Comparison of ENCODE assay signal across 8 cellular contexts in genomic region chr7:4682621-4683042, GRCh38. TPM values are rescaled to one million over a fixed set of nuclear protein-coding genes. Genes with fewer than 3 reads are reported as not detected.
DNase-seq lines count a peak whose midpoint lies in the region; ATAC-seq and TF ChIP-seq lines count a peak whose summit lies in the region.

No MANE protein-coding gene starts in this region.

- no peaks in the 10 kb centered on the region for H3K9me3 Mint-ChIP-seq in CD8-positive, alpha-beta memory T cell
- H3K9me3 Mint-ChIP-seq in stimulated activated effector memory CD8-positive, alpha-beta T cell treated with anti-CD3 and anti-CD28 coated beads, Interleukin-12 subunit alpha, Interleukin-12 subunit beta, amount 100 ng/mL, for 72 hours: no peaks in the 10 kb centered on the region

- H3K27ac ChIP-seq in CD8-positive, alpha-beta memory T cell (ENCODE audit: low read depth, low read length): peak overlapping the region; percentile 78
- peak overlapping the region; percentile 58 for H3K27ac ChIP-seq in caudate nucleus (ENCODE audit: low read depth, low read length)
- H3K27ac ChIP-seq in left lung: peak overlapping the region; percentile 86 to 93

- H3K36me3 Mint-ChIP-seq in CD8-positive, alpha-beta memory T cell: peaks cover 0 to 24% (median 3%) of the 10 kb centered on the region in 3 donors
- H3K36me3 Mint-ChIP-seq in stimulated activated effector memory CD8-positive, alpha-beta T cell treated with anti-CD3 and anti-CD28 coated beads, Interleukin-12 subunit alpha, Interleukin-12 subunit beta, amount 100 ng/mL, for 72 hours: peaks cover 48% of the 10 kb centered on the region

- peaks cover 30% of the 10 kb centered on the region for H3K4me1 ChIP-seq in CD8-positive, alpha-beta memory T cell (ENCODE audit: insufficient read depth, low read length)
- H3K4me1 ChIP-seq in left lung: peaks cover 7 to 41% of the 10 kb centered on the region in 2 donors

- peak overlapping the region; percentile 87 to 100 (median 97) for H3K4me3 Mint-ChIP-seq in CD8-positive, alpha-beta memory T cell
- peak overlapping the region; percentile 85 for H3K4me3 Mint-ChIP-seq in stimulated activated effector memory CD8-positive, alpha-beta T cell treated with anti-CD3 and anti-CD28 coated beads, Interleukin-12 subunit alpha, Interleukin-12 subunit beta, amount 100 ng/mL, for 72 hours

- peak; percentile 40 for ATAC-seq in GM19452 (IDR thresholded peaks at IDR 0.05; ENCODE audit: unreplicated experiment)
- ATAC-seq in HG03469 (IDR thresholded peaks at IDR 0.05; ENCODE audit: unreplicated experiment): peak; percentile 21
- peak; percentile 38 for ATAC-seq in left lung
- ATAC-seq in stimulated activated effector memory CD8-positive, alpha-beta T cell treated with anti-CD3 and anti-CD28 coated beads, Interleukin-12 subunit alpha, Interleukin-12 subunit beta, amount 100 ng/mL, for 72 hours: peak; percentile 57

- intact Hi-C loops in left lung (cut with DNase I): loop anchor here in 1 of 2 donors (5.0 to 10.0 kb wide), 2 partner anchors 40 to 62 kb away; no protein-coding TSS in a partner anchor

- H3K27me3 Mint-ChIP-seq in CD8-positive, alpha-beta memory T cell: peaks cover 2 to 8% of the 10 kb centered on the region in 2 donors

- H3K9me3 ChIP-seq in CD8-positive, alpha-beta memory T cell (ENCODE audit: low read length): no peaks in the 10 kb centered on the region
- H3K9me3 ChIP-seq in left lung: no peaks in the 10 kb centered on the region

- no peak for TF ChIP-seq CTCF in left lung (IDR thresholded peaks at IDR 0.05)

- H3K4me3 ChIP-seq in CD8-positive, alpha-beta memory T cell (ENCODE audit: low read length): peak overlapping the region; percentile 57
- H3K4me3 ChIP-seq in left lung: peak overlapping the region; percentile 85 to 87

- peak overlapping the region in 5 of 8 donors; percentile 27 to 100 (median 81) for H3K27ac Mint-ChIP-seq in CD8-positive, alpha-beta memory T cell
- peak overlapping the region; percentile 93 for H3K27ac Mint-ChIP-seq in stimulated activated effector memory CD8-positive, alpha-beta T cell treated with anti-CD3 and anti-CD28 coated beads, Interleukin-12 subunit alpha, Interleukin-12 subunit beta, amount 100 ng/mL, for 72 hours

- DNase-seq in CD8-positive, alpha-beta memory T cell: peak in 4 of 5 donors; percentile 22 to 67 (median 35)
- DNase-seq in T-helper 22 cell (ENCODE audit: low read depth): peak; percentile 19
- DNase-seq in caudate nucleus (lab: John Stamatoyannopoulos, UW): peak in 6 of 61 donors; percentile 14 to 45 (median 20)
- peak; percentile 70 to 92 for DNase-seq in left lung
- DNase-seq in stimulated activated effector memory CD8-positive, alpha-beta T cell treated with anti-CD3 and anti-CD28 coated beads, Interleukin-12 subunit alpha, Interleukin-12 subunit beta, amount 100 ng/mL, for 72 hours (ENCODE audit: low spot score in 2 of 2): peak; percentile 14 to 64
- no peak for DNase-seq in NCI-H2029 (lab: John Stamatoyannopoulos, UW)

- peaks cover 29 to 41% (median 40%) of the 10 kb centered on the region in 3 donors for H3K4me1 Mint-ChIP-seq in CD8-positive, alpha-beta memory T cell
- peaks cover 26% of the 10 kb centered on the region for H3K4me1 Mint-ChIP-seq in stimulated activated effector memory CD8-positive, alpha-beta T cell treated with anti-CD3 and anti-CD28 coated beads, Interleukin-12 subunit alpha, Interleukin-12 subunit beta, amount 100 ng/mL, for 72 hours

- POLR2A ChIA-PET in CD8-positive, alpha-beta memory T cell (lab: Charles Lee): interaction anchor here (1.3 to 4.5 kb wide), 3 partner anchors 41 to 93 kb away, joined by 4 to 58 read pairs (median 6); partner anchors contain the start of gene AP5Z1

- CTCF ChIA-PET in CD8-positive, alpha-beta memory T cell (lab: Charles Lee): interaction anchor here (0.8 to 3.0 kb wide), 3 partner anchors 34 to 93 kb away, joined by 3 to 42 read pairs (median 4); partner anchors contain the start of gene AP5Z1

- H3K27me3 ChIP-seq in CD8-positive, alpha-beta memory T cell (ENCODE audit: insufficient read depth, low read length, poor library complexity, severe bottlenecking): no peaks in the 10 kb centered on the region
- no peaks in the 10 kb centered on the region for H3K27me3 ChIP-seq in left lung

- H3K36me3 ChIP-seq in CD8-positive, alpha-beta memory T cell (ENCODE audit: insufficient read depth, low read length): no peaks in the 10 kb centered on the region
- H3K36me3 ChIP-seq in left lung: no peaks in the 10 kb centered on the region

RNA-seq across cellular contexts. Expression of gene FOXK1, which starts 0.5 kb away (rescaled TPM):
- total RNA-seq in CD8-positive, alpha-beta memory T cell: 10 to 100 TPM; 35.6 to 38.4 TPM
- polyA plus RNA-seq in CD8-positive, alpha-beta memory T cell: 4.5 TPM
- total RNA-seq in left lung: 10 to 100 TPM; 25.0 to 29.2 TPM
